Comparison of ENCODE assay signal across 8 cellular contexts in the genomic region with DNA sequence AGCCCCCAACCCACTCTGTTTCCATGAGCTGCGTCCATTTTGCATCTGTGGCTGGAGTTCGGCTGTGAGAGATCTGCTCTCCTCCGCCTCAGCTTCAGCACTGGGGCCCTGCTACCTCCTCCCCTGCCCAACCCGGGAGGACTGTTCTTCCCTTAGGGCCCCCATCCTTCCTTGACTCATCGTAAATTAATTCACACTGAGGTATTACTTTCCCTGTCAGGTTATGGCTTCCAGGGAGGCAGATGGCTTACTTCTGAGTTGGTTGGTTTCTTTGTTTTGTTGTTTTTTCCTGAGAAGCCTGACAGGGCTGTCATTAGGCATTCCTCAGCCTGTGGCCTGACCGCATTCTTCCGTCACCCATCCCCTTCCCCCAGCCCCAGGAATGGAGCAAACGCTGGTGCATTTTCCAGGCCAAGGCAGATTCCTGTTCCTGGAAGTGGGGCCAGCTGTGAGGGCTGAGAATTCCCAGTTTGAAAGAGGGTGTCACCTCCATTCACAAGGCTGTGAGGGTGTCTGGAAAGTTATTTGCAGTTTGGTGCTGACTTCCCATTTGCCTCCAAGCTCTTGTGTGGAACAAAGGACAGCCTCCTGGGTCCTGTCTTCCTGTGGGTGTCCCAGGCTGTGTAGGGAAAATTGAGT. TPM values are rescaled to one million over a fixed set of nuclear protein-coding genes. Genes with fewer than 3 reads are reported as not detected.
A peak's percentile ranks its signal among the peaks of the same experiment; 100 is the strongest.
DNase-seq lines count a peak whose midpoint lies in the region; ATAC-seq and TF ChIP-seq lines count a peak whose summit lies in the region.

No MANE protein-coding gene starts in this region.

- TF ChIP-seq CTCF in epithelial cell of proximal tubule (conservative IDR thresholded peaks at IDR 0.05; ENCODE audit: low read depth, low read length) (no peak), neural cell (IDR thresholded peaks at IDR 0.05; ENCODE audit: poor library complexity, severe bottlenecking) (no peak)

- H3K4me2 ChIP-seq in neural cell (ENCODE audit: low read length), result no peak overlapping the region

- no peaks in the 10 kb centered on the region for H4K20me1 ChIP-seq in neural cell (ENCODE audit: insufficient read depth)

- peak overlapping the region; percentile 99 for H3K27ac ChIP-seq in neural cell (ENCODE audit: low read length)

- no peaks in the 10 kb centered on the region for H3K27me3 ChIP-seq in neural cell (ENCODE audit: insufficient read depth, low read depth, low read length)

- no peaks in the 10 kb centered on the region for H3K9me3 ChIP-seq in neural cell (ENCODE audit: low read length)

- peak; percentile 72 for TF ChIP-seq EP300 in neural cell (conservative IDR thresholded peaks at IDR 0.05; ENCODE audit: poor library complexity, severe bottlenecking)

- H3K9ac ChIP-seq in neural cell (ENCODE audit: low read length), result peak overlapping the region; percentile 51

- H2AFZ ChIP-seq in neural cell (ENCODE audit: low read depth, low read length), result no peak overlapping the region

- H3K36me3 ChIP-seq in neural cell (ENCODE audit: insufficient read depth, low read length), result no peaks in the 10 kb centered on the region

- peak; percentile 28 for TF ChIP-seq RAD21 in neural cell (conservative IDR thresholded peaks at IDR 0.05)

- no peak overlapping the region for H3K4me3 ChIP-seq in epithelial cell of proximal tubule (ENCODE audit: low read depth, low read length)
- H3K4me3 ChIP-seq in neural cell (ENCODE audit: low read length), result no peak overlapping the region

- no peaks in the 10 kb centered on the region for H3K9me2 ChIP-seq in neural cell (ENCODE audit: insufficient read depth, low read length)

- DNase-seq in AG08396 (ENCODE audit: low spot score) (peak; percentile 83), NCI-H460 (ENCODE audit: extremely low read depth, low read depth) (peak; percentile 98), epithelial cell of proximal tubule (ENCODE audit: low read depth) (peak; percentile 98), putamen (ENCODE audit: low spot score) (no peak), inferior parietal cortex (ENCODE audit: extremely low spot score) (no peak)
- DNase-seq in activated CD4-positive, alpha-beta T cell treated with anti-CD3 and anti-CD28 coated beads for 4 hours, result no peak

- no peaks in the 10 kb centered on the region for H3K79me2 ChIP-seq in neural cell (replicated peaks; ENCODE audit: insufficient read depth, low read length)

- no peak for ATAC-seq in HG03135 (IDR thresholded peaks at IDR 0.05; ENCODE audit: unreplicated experiment)

- H3F3A ChIP-seq in neural cell (ENCODE audit: insufficient read depth, low read length, poor library complexity, severe bottlenecking), result peaks cover 11% of the 10 kb centered on the region

TF ChIP-seq in neural cell, 6 proteins besides CTCF, POLR2A, EP300 and RAD21:
- peak; percentile 30 for TF ChIP-seq SMC3 (conservative IDR thresholded peaks at IDR 0.05; ENCODE audit: poor library complexity)
- TF ChIP-seq, protein P1, sequence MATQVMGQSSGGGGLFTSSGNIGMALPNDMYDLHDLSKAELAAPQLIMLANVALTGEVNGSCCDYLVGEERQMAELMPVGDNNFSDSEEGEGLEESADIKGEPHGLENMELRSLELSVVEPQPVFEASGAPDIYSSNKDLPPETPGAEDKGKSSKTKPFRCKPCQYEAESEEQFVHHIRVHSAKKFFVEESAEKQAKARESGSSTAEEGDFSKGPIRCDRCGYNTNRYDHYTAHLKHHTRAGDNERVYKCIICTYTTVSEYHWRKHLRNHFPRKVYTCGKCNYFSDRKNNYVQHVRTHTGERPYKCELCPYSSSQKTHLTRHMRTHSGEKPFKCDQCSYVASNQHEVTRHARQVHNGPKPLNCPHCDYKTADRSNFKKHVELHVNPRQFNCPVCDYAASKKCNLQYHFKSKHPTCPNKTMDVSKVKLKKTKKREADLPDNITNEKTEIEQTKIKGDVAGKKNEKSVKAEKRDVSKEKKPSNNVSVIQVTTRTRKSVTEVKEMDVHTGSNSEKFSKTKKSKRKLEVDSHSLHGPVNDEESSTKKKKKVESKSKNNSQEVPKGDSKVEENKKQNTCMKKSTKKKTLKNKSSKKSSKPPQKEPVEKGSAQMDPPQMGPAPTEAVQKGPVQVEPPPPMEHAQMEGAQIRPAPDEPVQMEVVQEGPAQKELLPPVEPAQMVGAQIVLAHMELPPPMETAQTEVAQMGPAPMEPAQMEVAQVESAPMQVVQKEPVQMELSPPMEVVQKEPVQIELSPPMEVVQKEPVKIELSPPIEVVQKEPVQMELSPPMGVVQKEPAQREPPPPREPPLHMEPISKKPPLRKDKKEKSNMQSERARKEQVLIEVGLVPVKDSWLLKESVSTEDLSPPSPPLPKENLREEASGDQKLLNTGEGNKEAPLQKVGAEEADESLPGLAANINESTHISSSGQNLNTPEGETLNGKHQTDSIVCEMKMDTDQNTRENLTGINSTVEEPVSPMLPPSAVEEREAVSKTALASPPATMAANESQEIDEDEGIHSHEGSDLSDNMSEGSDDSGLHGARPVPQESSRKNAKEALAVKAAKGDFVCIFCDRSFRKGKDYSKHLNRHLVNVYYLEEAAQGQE (IDR thresholded peaks at IDR 0.05; ENCODE audit: borderline replicate concordance), result peak; percentile 100
- no peak for TF ChIP-seq TAF1 (IDR thresholded peaks at IDR 0.05; ENCODE audit: low read depth)
- no peak for TF ChIP-seq EZH2 (IDR thresholded peaks at IDR 0.05; ENCODE audit: borderline replicate concordance, insufficient read depth, low read length, poor library complexity, severe bottlenecking)
- TF ChIP-seq MXI1 (conservative IDR thresholded peaks at IDR 0.05; ENCODE audit: poor library complexity, severe bottlenecking), result no peak
- TF ChIP-seq POLR2AphosphoS5 (IDR thresholded peaks at IDR 0.05), result peak; percentile 77

RNA-seq across cellular contexts. Expression of a gene that starts 11.6 kb away (rescaled TPM):
- total RNA-seq in NCI-H460 (2014; rRNA removed; shearing (Covaris generic)), result not detected in 2 replicates
- polyA plus RNA-seq in NCI-H460 (2014; cell fraction: nucleus; rRNA removed), result not detected in 2 replicates
- 0.12 TPM in 1 of 2 replicates, not detected in the other for total RNA-seq in epithelial cell of proximal tubule
- not detected in 2 replicates for polyA plus RNA-seq in neural cell
- polyA minus RNA-seq in neural cell, result 0.46 and 0.49 TPM in 2 replicates

RNA-seq across cellular contexts. Expression of a gene that starts 24.1 kb away (rescaled TPM):
- not detected in 2 replicates for total RNA-seq in NCI-H460 (2014; rRNA removed; shearing (Covaris generic))
- not detected in 2 replicates for polyA plus RNA-seq in NCI-H460 (2014; cell fraction: nucleus; rRNA removed)
- not detected in 2 replicates for total RNA-seq in epithelial cell of proximal tubule
- polyA plus RNA-seq in neural cell, result not detected in 2 replicates
- polyA minus RNA-seq in neural cell, result not detected in 2 replicates

Comparison
In these comparisons a context has a peak if more than half of its experiments do, and no peak if none do; other contexts are left out.
1. DNase-seq: peak in AG08396 (single experiment), NCI-H460 (single experiment) and epithelial cell of proximal tubule (single experiment); none in activated CD4-positive, alpha-beta T cell treated with anti-CD3 and anti-CD28 coated beads for 4 hours (0 of 2), putamen (single experiment) and inferior parietal cortex (single experiment).